In the genomic region with DNA sequence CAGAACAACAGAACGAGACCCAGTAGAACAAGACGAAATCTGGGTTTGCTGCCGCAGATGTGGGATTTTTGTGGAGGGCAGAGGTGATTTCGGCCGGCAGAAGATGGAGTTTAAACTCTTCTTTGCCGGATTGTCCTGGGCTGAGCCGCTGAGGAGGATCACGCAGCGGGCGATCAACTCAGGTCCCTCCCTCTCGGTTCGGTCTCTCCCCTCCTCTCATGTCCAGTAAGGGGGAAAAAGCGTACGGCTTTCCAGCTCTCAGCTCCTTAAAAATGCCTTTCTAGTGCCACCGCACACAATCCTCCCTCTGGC, we compare ENCODE assay signal across 10 cellular contexts. TPM values are rescaled to one million over a fixed set of nuclear protein-coding genes. Genes with fewer than 3 reads are reported as not detected.
DNase-seq lines count a peak whose midpoint lies in the region; ATAC-seq and TF ChIP-seq lines count a peak whose summit lies in the region.
"Had no signal": no experiment of that assay in that cellular context is flagged by ENCODE, and none has a peak within 500 bp of the region (broad histone marks: within the 10 kb centered on the region; RNA-seq: fewer than 3 reads in every experiment).

No MANE protein-coding gene starts in this region.

- H3K4me3 ChIP-seq in DOHH2 (ENCODE audit: low read length) (peak overlapping the region; percentile 89), Peyer's patch (peak overlapping the region; percentile 78 to 93 (median 87)), epithelial cell of proximal tubule (ENCODE audit: low read depth, low read length) (peak overlapping the region; percentile 96), ovary (peak overlapping the region; percentile 68)

- peaks cover 74% of the 10 kb centered on the region for H3K79me2 ChIP-seq in DOHH2 (ENCODE audit: control insufficient read depth, low read length)

- H3K4me2 ChIP-seq in DOHH2 (ENCODE audit: low read length) = peak overlapping the region; percentile 92

- WGBS in ovary, 3 donors = 0 to 1% (median 1%) methylated on average over 15 of the region's 15 CpGs

- peaks cover 64% of the 10 kb centered on the region for H3K36me3 ChIP-seq in DOHH2 (ENCODE audit: control insufficient read depth, low read length)
- H3K36me3 ChIP-seq in Peyer's patch = peaks cover 0 to 3% (median 0%) of the 10 kb centered on the region in 3 donors
- H3K36me3 ChIP-seq in ovary = no peaks in the 10 kb centered on the region

- ATAC-seq in HG02642 (IDR thresholded peaks at IDR 0.05; ENCODE audit: poor library complexity, unreplicated experiment) = no peak
- ATAC-seq in GM18520 (IDR thresholded peaks at IDR 0.05; ENCODE audit: unreplicated experiment) = no peak
- no peak for ATAC-seq in GM18861 (IDR thresholded peaks at IDR 0.05; ENCODE audit: unreplicated experiment)

- TF ChIP-seq POLR2A in Peyer's patch (IDR thresholded peaks at IDR 0.05) (no peak), ovary (IDR thresholded peaks at IDR 0.05) (no peak)

- H3K9me2 ChIP-seq in DOHH2 (replicated peaks; ENCODE audit: control insufficient read depth, low read length) = no peaks in the 10 kb centered on the region

- no peaks in the 10 kb centered on the region for H3K9me3 ChIP-seq in DOHH2 (ENCODE audit: control insufficient read depth, insufficient read depth, low read length)
- no peaks in the 10 kb centered on the region for H3K9me3 ChIP-seq in Peyer's patch
- no peaks in the 10 kb centered on the region for H3K9me3 ChIP-seq in ovary

- peaks cover 23% of the 10 kb centered on the region for H4K20me1 ChIP-seq in DOHH2 (ENCODE audit: control insufficient read depth, insufficient read depth, low read depth, low read length)

- no peaks in the 10 kb centered on the region for H3K27me3 ChIP-seq in DOHH2 (ENCODE audit: control insufficient read depth, low read length)
- no peaks in the 10 kb centered on the region for H3K27me3 ChIP-seq in Peyer's patch
- H3K27me3 ChIP-seq in ovary = no peaks in the 10 kb centered on the region

- DNase-seq in Peyer's patch (peak in 1 of 3 donors; percentile 30), epithelial cell of proximal tubule (ENCODE audit: low read depth) (no peak), ovary (no peak), NCI-H1417 (lab: John Stamatoyannopoulos, UW) (no peak)

- peaks cover 55% of the 10 kb centered on the region for H3K4me1 ChIP-seq in DOHH2 (ENCODE audit: control insufficient read depth, low read length)
- H3K4me1 ChIP-seq in Peyer's patch = peaks cover 0 to 44% (median 9%) of the 10 kb centered on the region in 4 donors
- peaks cover 12% of the 10 kb centered on the region for H3K4me1 ChIP-seq in ovary (ENCODE audit: insufficient read depth)

- peak overlapping the region; percentile 78 for H3K27ac ChIP-seq in DOHH2 (ENCODE audit: low read depth, low read length)
- peak overlapping the region; percentile 91 to 99 (median 97) for H3K27ac ChIP-seq in Peyer's patch
- H3K27ac ChIP-seq in ovary = peak overlapping the region; percentile 1 to 75

- TF ChIP-seq CTCF in DOHH2 (IDR thresholded peaks at IDR 0.05; ENCODE audit: low read depth, low read length, poor library complexity, severe bottlenecking) (no peak), Peyer's patch (IDR thresholded peaks at IDR 0.05) (no peak), epithelial cell of proximal tubule (conservative IDR thresholded peaks at IDR 0.05; ENCODE audit: low read depth, low read length) (no peak), ovary (IDR thresholded peaks at IDR 0.05) (no peak)

- no peak for TF ChIP-seq EP300 in ovary (IDR thresholded peaks at IDR 0.05)

- peaks cover 11% of the 10 kb centered on the region; the same call in 1 of the 2 replicates for H3F3A ChIP-seq in DOHH2 (ENCODE audit: control insufficient read depth, insufficient read depth)

- intact Hi-C loops in ovary (cut with DNase I) = no loop called here

RNA-seq across cellular contexts. Expression of gene PHF12, which starts 2.5 kb away (rescaled TPM):
- 100 to 1,000 TPM in 1 of 4 donors, 10 to 100 TPM in 3; 54.8 to 114 (median 72.9) TPM for total RNA-seq in Peyer's patch
- 26.3 and 43.5 TPM in 2 replicates for total RNA-seq in epithelial cell of proximal tubule
- 10 to 100 TPM; 39.8 to 62.7 (median 48.8) TPM for total RNA-seq in ovary
- 10 to 100 TPM; 22.7 to 28.1 TPM for polyA plus RNA-seq in ovary

RNA-seq across cellular contexts. Expression of gene DHRS13, which starts 46.0 kb away (rescaled TPM):
- total RNA-seq in Peyer's patch = 10 to 100 TPM in 1 of 4 donors, 1 to 10 TPM in 3; 3.3 to 10.0 (median 7.1) TPM
- total RNA-seq in epithelial cell of proximal tubule = 14.0 and 18.0 TPM in 2 replicates
- 10 to 100 TPM in 1 of 7 donors, 1 to 10 TPM in 6; 7.3 to 13.8 (median 8.1) TPM for total RNA-seq in ovary
- 1 to 10 TPM; 3.7 to 5.1 TPM for polyA plus RNA-seq in ovary

RNA-seq across cellular contexts. Expression of gene FLOT2, which starts 51.3 kb away (rescaled TPM):
- total RNA-seq in Peyer's patch = 10 to 100 TPM; 21.7 to 53.6 (median 41.9) TPM
- 83.5 and 92.5 TPM in 2 replicates for total RNA-seq in epithelial cell of proximal tubule
- total RNA-seq in ovary = 10 to 100 TPM; 29.3 to 82.3 (median 75.0) TPM
- polyA plus RNA-seq in ovary = 10 to 100 TPM; 39.3 to 44.7 TPM

RNA-seq across cellular contexts. Expression of gene SEZ6, which starts 57.0 kb away (rescaled TPM):
- total RNA-seq in Peyer's patch (1 to 10 TPM in 1 of 4 donors, under 1 TPM in 1, not detected in 2; 0.66 to 1.1 TPM), epithelial cell of proximal tubule (not detected in 2 replicates), ovary (not detected)
- not detected for polyA plus RNA-seq in ovary
- total RNA-seq: LHCN-M2, pulmonary artery endothelial cell had no signal

Comparison
In these comparisons a context has a peak if more than half of its experiments do, and no peak if none do; other contexts are left out.
1. H3K27ac ChIP-seq: peak in every context shown above with its lines; median percentile 97 in Peyer's patch; 78 in DOHH2; 38 in ovary.